Comparison of ENCODE assay signal across 16 cellular contexts in the genomic region with DNA sequence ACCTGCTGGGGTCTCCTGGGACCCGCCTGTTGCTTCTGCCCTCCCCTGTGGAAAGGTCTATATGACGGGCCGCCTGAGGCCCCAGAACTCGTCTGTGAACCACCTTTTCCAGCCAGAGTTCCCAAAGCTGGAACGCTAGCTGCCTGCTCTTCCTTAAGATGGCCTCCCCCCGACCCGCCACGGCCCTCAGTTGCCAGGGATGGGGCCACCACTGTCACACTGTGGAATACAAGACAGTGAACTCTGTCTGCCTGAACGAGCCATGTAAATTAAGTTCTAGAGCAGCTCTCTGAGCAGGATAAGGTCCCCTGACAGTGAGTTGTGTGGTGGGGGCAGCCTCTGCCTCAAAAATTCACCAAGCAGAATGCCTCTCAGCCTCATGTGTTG. TPM values are rescaled to one million over a fixed set of nuclear protein-coding genes. Genes with fewer than 3 reads are reported as not detected.
A peak's percentile ranks its signal among the peaks of the same experiment; 100 is the strongest.
DNase-seq lines count a peak whose midpoint lies in the region; ATAC-seq and TF ChIP-seq lines count a peak whose summit lies in the region.
"Had no signal": no experiment of that assay in that cellular context is flagged by ENCODE, and none has a peak within 500 bp of the region (broad histone marks: within the 10 kb centered on the region; RNA-seq: fewer than 3 reads in every experiment).

No MANE protein-coding gene starts in this region.

- WGBS in heart right ventricle, 2 donors: 70 to 76% methylated on average over 9 of the region's 9 CpGs

- H3K4me1 Mint-ChIP-seq in nephron progenitor cell: no peaks in the 10 kb centered on the region

- no peaks in the 10 kb centered on the region for H3K9me3 Mint-ChIP-seq in nephron progenitor cell
- H3K9me3 Mint-ChIP-seq: CD14-positive monocyte had no signal

- H3K36me3 ChIP-seq in heart right ventricle: peaks cover 0 to 51% (median 29%) of the 10 kb centered on the region in 9 donors

- H3K4me3 ChIP-seq in heart right ventricle: no peak overlapping the region
- H3K4me3 ChIP-seq: SJSA1 had no signal

- no peak for DNase-seq in heart right ventricle
- DNase-seq in Right ventricle myocardium superior: no peak
- peak; percentile 13 for DNase-seq in dermis blood vessel endothelial cell
- DNase-seq in nephron progenitor cell: no peak
- DNase-seq in amniotic stem cell (lab: John Stamatoyannopoulos, UW): no peak
- no peak for DNase-seq in SK-N-DZ (ENCODE audit: low spot score)
- DNase-seq: DMS53, GOT3, NCI-H1092 treated with DMSO at 0.1 percent for 48 hours, NCI-H1436 treated with DMSO at 0.1 percent for 48 hours, NCI-H1930 had no signal

- TF ChIP-seq CTCF in heart right ventricle (IDR thresholded peaks at IDR 0.05) (no peak), nephron progenitor cell (IDR thresholded peaks at IDR 0.05) (no peak)

- ATAC-seq in heart right ventricle (peak in 1 of 8 donors; percentile 5), Right ventricle myocardium superior (ENCODE audit: poor library complexity) (no peak), HG03571 (IDR thresholded peaks at IDR 0.05; ENCODE audit: unreplicated experiment) (no peak)

- H3K9me3 ChIP-seq in heart right ventricle: no peaks in the 10 kb centered on the region
- H3K9me3 ChIP-seq: SJSA1 had no signal

- H3K36me3 Mint-ChIP-seq in nephron progenitor cell (ENCODE audit: low read depth): peaks cover 13% of the 10 kb centered on the region

- intact Hi-C loops in heart right ventricle (cut with DNase I) (loop anchor here in 2 of 10 donors (5.0 to 10.0 kb wide), 2 partner anchors 33 to 56 kb away; no protein-coding TSS in a partner anchor), Right ventricle myocardium superior (cut with DNase I) (no loop called here)

- H3K27me3 Mint-ChIP-seq in nephron progenitor cell (ENCODE audit: low read depth, poor library complexity): peaks cover 3% of the 10 kb centered on the region

- H3K4me1 ChIP-seq in heart right ventricle: peaks cover 10 to 50% (median 43%) of the 10 kb centered on the region in 9 donors
- H3K4me1 ChIP-seq: SJSA1 had no signal

- no peaks in the 10 kb centered on the region for H3K27me3 ChIP-seq in heart right ventricle
- H3K27me3 ChIP-seq: SJSA1 had no signal

- no peak overlapping the region for H3K4me3 Mint-ChIP-seq in nephron progenitor cell
- H3K4me3 Mint-ChIP-seq: CD14-positive monocyte had no signal

- peak overlapping the region in 9 of 10 donors; percentile 47 to 81 (median 63) for H3K27ac ChIP-seq in heart right ventricle
- H3K27ac ChIP-seq: KMS-11, SJSA1 had no signal

- H3K27ac Mint-ChIP-seq in nephron progenitor cell: peak overlapping the region; percentile 22

RNA-seq across cellular contexts. Expression of a gene that starts 10.3 kb away (rescaled TPM):
- 10 to 100 TPM in 5 of 10 donors, 1 to 10 TPM in 5; 7.2 to 33.2 (median 10.6) TPM for total RNA-seq in heart right ventricle
- 10 to 100 TPM in 1 of 2 donors, 1 to 10 TPM in 1; 4.5 to 46.6 TPM for polyA plus RNA-seq in heart right ventricle
- total RNA-seq in Right ventricle myocardium superior: 22.6 TPM
- total RNA-seq in dermis blood vessel endothelial cell: 1.1 and 2.0 TPM in 2 replicates
- 1.1 and 2.8 TPM in 2 replicates for polyA plus RNA-seq in SK-N-DZ (2014; cell fraction: cytosol; rRNA removed)
- 0.47 and 3.0 TPM in 2 replicates for polyA plus RNA-seq in SK-N-DZ (2014; cell fraction: nucleus; rRNA removed)
- total RNA-seq: HT1080 had no signal

RNA-seq across cellular contexts. Expression of a gene that starts 25.3 kb away (rescaled TPM):
- total RNA-seq in heart right ventricle (10 to 100 TPM; 12.0 to 18.5 (median 15.1) TPM), Right ventricle myocardium superior (14.9 TPM), dermis blood vessel endothelial cell (27.8 and 33.2 TPM in 2 replicates)
- polyA plus RNA-seq in heart right ventricle: 10 to 100 TPM; 10.0 to 17.4 TPM
- polyA plus RNA-seq in SK-N-DZ (2014; cell fraction: cytosol; rRNA removed): 24.6 and 28.3 TPM in 2 replicates
- 30.6 and 40.3 TPM in 2 replicates for polyA plus RNA-seq in SK-N-DZ (2014; cell fraction: nucleus; rRNA removed)

RNA-seq across cellular contexts. Expression of a gene that starts 55.6 kb away (rescaled TPM):
- total RNA-seq in heart right ventricle (10 to 100 TPM; 26.5 to 53.8 (median 31.4) TPM), Right ventricle myocardium superior (42.8 TPM), dermis blood vessel endothelial cell (84.2 and 106 TPM in 2 replicates)
- 10 to 100 TPM; 23.2 to 90.3 TPM for polyA plus RNA-seq in heart right ventricle
- polyA plus RNA-seq in SK-N-DZ (2014; cell fraction: cytosol; rRNA removed): 96.5 and 99.1 TPM in 2 replicates
- polyA plus RNA-seq in SK-N-DZ (2014; cell fraction: nucleus; rRNA removed): 87.6 and 101 TPM in 2 replicates
